Comparison of ENCODE assay signal across 8 cellular contexts in the genomic region with DNA sequence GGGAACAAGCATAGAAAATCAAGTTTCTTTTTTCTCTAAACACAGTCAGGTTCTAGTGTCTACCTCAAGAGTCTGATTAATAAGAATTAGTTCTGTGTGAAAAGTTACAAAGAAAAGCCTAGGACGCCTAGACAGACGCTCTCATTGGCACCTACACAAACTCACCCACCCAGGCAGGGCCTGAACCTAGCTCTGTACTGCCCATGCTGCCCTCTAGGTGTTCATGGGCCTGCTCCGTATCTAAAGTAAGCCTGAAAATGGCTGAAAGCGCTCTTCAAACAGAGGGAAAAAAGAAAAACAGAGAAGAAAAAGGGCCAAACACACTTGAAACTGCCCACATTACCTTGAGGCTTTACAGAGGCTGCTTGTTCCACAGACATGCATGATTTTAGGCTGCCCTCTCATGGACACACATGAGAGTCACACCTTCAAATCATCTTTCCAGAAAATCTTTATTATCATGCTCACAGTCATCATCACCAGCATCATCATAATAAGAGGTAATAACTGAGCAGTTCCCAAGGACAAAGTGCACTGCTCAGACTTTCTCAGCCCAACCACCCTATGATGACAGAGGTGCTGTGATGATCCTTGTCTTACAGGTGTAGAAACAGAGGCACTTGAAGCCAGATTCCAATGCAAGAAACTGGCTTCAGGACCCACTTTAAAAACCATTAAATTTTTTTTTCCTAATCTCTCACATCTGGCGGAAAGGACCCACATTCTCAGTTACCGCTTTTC. TPM values are rescaled to one million over a fixed set of nuclear protein-coding genes. Genes with fewer than 3 reads are reported as not detected.
DNase-seq lines count a peak whose midpoint lies in the region; ATAC-seq and TF ChIP-seq lines count a peak whose summit lies in the region.

No MANE protein-coding gene starts in this region.

- CTCF ChIA-PET in BJ (lab: Yijun Ruan, JAX), result interaction anchor here (0.8 to 1.4 kb wide), 4 partner anchors 13 to 162 kb away, joined by 3 to 11 read pairs (median 5); no protein-coding TSS in a partner anchor

- no peaks in the 10 kb centered on the region for H3K27me3 ChIP-seq in BJ (ENCODE audit: control insufficient read depth, insufficient read depth, low read length)

- no peaks in the 10 kb centered on the region for H3K27me3 Mint-ChIP-seq in activated T-helper 2 cell treated with anti-CD3 and anti-CD28 coated beads, Interferon-gamma antibody, Interleukin-2, Interleukin-4, amounts not matched to agents 10 μg/mL and 5 μg/mL and 100 μg/mL, durations not matched to agents 14 hours and 24 hours and 36 hours (ENCODE audit: low read depth)

- H3K27ac Mint-ChIP-seq in activated T-helper 2 cell treated with anti-CD3 and anti-CD28 coated beads, Interferon-gamma antibody, Interleukin-2, Interleukin-4, amounts not matched to agents 10 μg/mL and 5 μg/mL and 100 μg/mL, durations not matched to agents 14 hours and 24 hours and 36 hours, result no peak overlapping the region

- POLR2A ChIA-PET in BJ (lab: Charles Lee), result interaction anchor here (0.6 kb wide), 1 partner anchor 10 kb away, joined by 3 read pairs; no protein-coding TSS in a partner anchor

- no peaks in the 10 kb centered on the region for H3K9me3 Mint-ChIP-seq in activated T-helper 2 cell treated with anti-CD3 and anti-CD28 coated beads, Interferon-gamma antibody, Interleukin-2, Interleukin-4, amounts not matched to agents 10 μg/mL and 5 μg/mL and 100 μg/mL, durations not matched to agents 14 hours and 24 hours and 36 hours

- DNase-seq in BJ (ENCODE audit: low read depth) (no peak), NOMO-1 treated with dmso at 0.1 percent for 144 hours (lab: John Stamatoyannopoulos, UW; ENCODE audit: unreplicated experiment) (peak; percentile 16), cardiac fibroblast (ENCODE audit: low read depth in 2 of 2) (peak; percentile 52 to 71), lung microvascular endothelial cell (ENCODE audit: low read depth in 2 of 2) (peak; percentile 50 to 58), islet precursor cell (no peak)
- no peak for DNase-seq in activated T-helper 2 cell treated with anti-CD3 and anti-CD28 coated beads, Interferon-gamma antibody, Interleukin-2, Interleukin-4, amounts not matched to agents 10 μg/mL and 5 μg/mL and 100 μg/mL, durations not matched to agents 14 hours and 24 hours and 36 hours (ENCODE audit: low spot score)

- H3K4me3 ChIP-seq in BJ (ENCODE audit: low read depth, low read length) (no peak overlapping the region), cardiac fibroblast (replicated peaks in 1 of 2; ENCODE audit: low read depth in 2 of 2, low read length in 2 of 2) (no peak overlapping the region)

- no peaks in the 10 kb centered on the region for H3K36me3 Mint-ChIP-seq in activated T-helper 2 cell treated with anti-CD3 and anti-CD28 coated beads, Interferon-gamma antibody, Interleukin-2, Interleukin-4, amounts not matched to agents 10 μg/mL and 5 μg/mL and 100 μg/mL, durations not matched to agents 14 hours and 24 hours and 36 hours (ENCODE audit: low read depth)

- H3K4me1 Mint-ChIP-seq in activated T-helper 2 cell treated with anti-CD3 and anti-CD28 coated beads, Interferon-gamma antibody, Interleukin-2, Interleukin-4, amounts not matched to agents 10 μg/mL and 5 μg/mL and 100 μg/mL, durations not matched to agents 14 hours and 24 hours and 36 hours (ENCODE audit: low read depth), result peaks cover 1% of the 10 kb centered on the region

- H3K4me3 Mint-ChIP-seq in activated T-helper 2 cell treated with anti-CD3 and anti-CD28 coated beads, Interferon-gamma antibody, Interleukin-2, Interleukin-4, amounts not matched to agents 10 μg/mL and 5 μg/mL and 100 μg/mL, durations not matched to agents 14 hours and 24 hours and 36 hours (ENCODE audit: low read depth), result no peak overlapping the region

- ATAC-seq in HG03097 (IDR thresholded peaks at IDR 0.05; ENCODE audit: low FRiP score, unreplicated experiment), result peak; percentile 65

- peak; percentile 47 for TF ChIP-seq CTCF in BJ (IDR thresholded peaks at IDR 0.05; ENCODE audit: insufficient read depth, low read depth, low read length)
- TF ChIP-seq CTCF in GM12874 (IDR thresholded peaks at IDR 0.05; ENCODE audit: insufficient read depth, low read depth, low read length), result peak; percentile 46
- peak; percentile 59 for TF ChIP-seq CTCF in cardiac fibroblast (IDR thresholded peaks at IDR 0.05; ENCODE audit: low read depth, low read length)

- intact Hi-C loops in activated T-helper 2 cell treated with anti-CD3 and anti-CD28 coated beads, Interferon-gamma antibody, Interleukin-2, Interleukin-4, amounts not matched to agents 10 μg/mL and 5 μg/mL and 100 μg/mL, durations not matched to agents 14 hours and 24 hours and 36 hours (cut with micrococcal nuclease), result loop anchor here (1.0 kb wide), 2 partner anchors 162 to 695 kb away; no protein-coding TSS in a partner anchor

- no peaks in the 10 kb centered on the region for H3K36me3 ChIP-seq in BJ (ENCODE audit: control insufficient read depth, insufficient read depth, low read length)

RNA-seq across cellular contexts. Expression of a gene that starts 49.6 kb away (rescaled TPM):
- 0.18 and 0.21 TPM in 2 replicates for polyA plus RNA-seq in BJ (2011; rRNA removed)
- polyA minus RNA-seq in BJ (2011; rRNA and poly(A)+ RNA removed), result 0.05 and 0.15 TPM in 2 replicates
- under 0.01 TPM in 2 replicates for total RNA-seq in lung microvascular endothelial cell
- total RNA-seq in activated T-helper 2 cell treated with anti-CD3 and anti-CD28 coated beads, Interferon-gamma antibody, Interleukin-2, Interleukin-4, amounts not matched to agents 10 μg/mL and 5 μg/mL and 100 μg/mL, durations not matched to agents 14 hours and 24 hours and 36 hours, result 0.21 and 0.46 TPM in 2 replicates

Comparison
In these comparisons a context has a peak if more than half of its experiments do, and no peak if none do; other contexts are left out.
1. DNase-seq: peak in NOMO-1 treated with dmso at 0.1 percent for 144 hours (single experiment), cardiac fibroblast (2 of 2) and lung microvascular endothelial cell (2 of 2); none in BJ (single experiment), islet precursor cell (single experiment) and activated T-helper 2 cell treated with anti-CD3 and anti-CD28 coated beads, Interferon-gamma antibody, Interleukin-2, Interleukin-4, amounts not matched to agents 10 μg/mL and 5 μg/mL and 100 μg/mL, durations not matched to agents 14 hours and 24 hours and 36 hours (single experiment).
2. Peak in every context shown above with its lines, with median percentiles within 50 percentile points of each other: CTCF ChIP-seq.